1 cellular context compared by ENCODE assay signal in the genomic region with DNA sequence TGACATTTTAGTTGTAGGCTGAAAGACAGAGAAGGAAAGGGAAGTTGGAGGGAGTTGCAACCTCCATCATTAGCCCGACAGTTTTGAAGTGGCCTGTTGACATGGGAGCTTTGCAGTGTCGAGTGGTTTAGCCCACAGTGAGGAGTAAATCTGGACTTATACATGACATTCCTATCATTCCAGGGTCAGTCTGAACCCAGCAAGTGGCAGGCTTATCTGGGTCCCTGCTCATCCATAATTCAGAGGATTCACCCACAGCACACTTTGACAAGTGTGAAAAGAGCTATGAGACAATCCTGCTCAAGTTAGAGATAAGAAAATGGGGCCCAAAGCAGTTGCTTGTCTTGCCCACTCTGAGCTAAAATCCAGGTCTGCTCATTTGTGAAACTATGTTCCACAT.
TF ChIP-seq lines count a peak whose summit lies in the region.

No MANE protein-coding gene starts in this region.

TF ChIP-seq in GM23338, 12 proteins besides CTCF, POLR2A, EP300 and RAD21 (continued from another document):
- TF ChIP-seq, protein P1, sequence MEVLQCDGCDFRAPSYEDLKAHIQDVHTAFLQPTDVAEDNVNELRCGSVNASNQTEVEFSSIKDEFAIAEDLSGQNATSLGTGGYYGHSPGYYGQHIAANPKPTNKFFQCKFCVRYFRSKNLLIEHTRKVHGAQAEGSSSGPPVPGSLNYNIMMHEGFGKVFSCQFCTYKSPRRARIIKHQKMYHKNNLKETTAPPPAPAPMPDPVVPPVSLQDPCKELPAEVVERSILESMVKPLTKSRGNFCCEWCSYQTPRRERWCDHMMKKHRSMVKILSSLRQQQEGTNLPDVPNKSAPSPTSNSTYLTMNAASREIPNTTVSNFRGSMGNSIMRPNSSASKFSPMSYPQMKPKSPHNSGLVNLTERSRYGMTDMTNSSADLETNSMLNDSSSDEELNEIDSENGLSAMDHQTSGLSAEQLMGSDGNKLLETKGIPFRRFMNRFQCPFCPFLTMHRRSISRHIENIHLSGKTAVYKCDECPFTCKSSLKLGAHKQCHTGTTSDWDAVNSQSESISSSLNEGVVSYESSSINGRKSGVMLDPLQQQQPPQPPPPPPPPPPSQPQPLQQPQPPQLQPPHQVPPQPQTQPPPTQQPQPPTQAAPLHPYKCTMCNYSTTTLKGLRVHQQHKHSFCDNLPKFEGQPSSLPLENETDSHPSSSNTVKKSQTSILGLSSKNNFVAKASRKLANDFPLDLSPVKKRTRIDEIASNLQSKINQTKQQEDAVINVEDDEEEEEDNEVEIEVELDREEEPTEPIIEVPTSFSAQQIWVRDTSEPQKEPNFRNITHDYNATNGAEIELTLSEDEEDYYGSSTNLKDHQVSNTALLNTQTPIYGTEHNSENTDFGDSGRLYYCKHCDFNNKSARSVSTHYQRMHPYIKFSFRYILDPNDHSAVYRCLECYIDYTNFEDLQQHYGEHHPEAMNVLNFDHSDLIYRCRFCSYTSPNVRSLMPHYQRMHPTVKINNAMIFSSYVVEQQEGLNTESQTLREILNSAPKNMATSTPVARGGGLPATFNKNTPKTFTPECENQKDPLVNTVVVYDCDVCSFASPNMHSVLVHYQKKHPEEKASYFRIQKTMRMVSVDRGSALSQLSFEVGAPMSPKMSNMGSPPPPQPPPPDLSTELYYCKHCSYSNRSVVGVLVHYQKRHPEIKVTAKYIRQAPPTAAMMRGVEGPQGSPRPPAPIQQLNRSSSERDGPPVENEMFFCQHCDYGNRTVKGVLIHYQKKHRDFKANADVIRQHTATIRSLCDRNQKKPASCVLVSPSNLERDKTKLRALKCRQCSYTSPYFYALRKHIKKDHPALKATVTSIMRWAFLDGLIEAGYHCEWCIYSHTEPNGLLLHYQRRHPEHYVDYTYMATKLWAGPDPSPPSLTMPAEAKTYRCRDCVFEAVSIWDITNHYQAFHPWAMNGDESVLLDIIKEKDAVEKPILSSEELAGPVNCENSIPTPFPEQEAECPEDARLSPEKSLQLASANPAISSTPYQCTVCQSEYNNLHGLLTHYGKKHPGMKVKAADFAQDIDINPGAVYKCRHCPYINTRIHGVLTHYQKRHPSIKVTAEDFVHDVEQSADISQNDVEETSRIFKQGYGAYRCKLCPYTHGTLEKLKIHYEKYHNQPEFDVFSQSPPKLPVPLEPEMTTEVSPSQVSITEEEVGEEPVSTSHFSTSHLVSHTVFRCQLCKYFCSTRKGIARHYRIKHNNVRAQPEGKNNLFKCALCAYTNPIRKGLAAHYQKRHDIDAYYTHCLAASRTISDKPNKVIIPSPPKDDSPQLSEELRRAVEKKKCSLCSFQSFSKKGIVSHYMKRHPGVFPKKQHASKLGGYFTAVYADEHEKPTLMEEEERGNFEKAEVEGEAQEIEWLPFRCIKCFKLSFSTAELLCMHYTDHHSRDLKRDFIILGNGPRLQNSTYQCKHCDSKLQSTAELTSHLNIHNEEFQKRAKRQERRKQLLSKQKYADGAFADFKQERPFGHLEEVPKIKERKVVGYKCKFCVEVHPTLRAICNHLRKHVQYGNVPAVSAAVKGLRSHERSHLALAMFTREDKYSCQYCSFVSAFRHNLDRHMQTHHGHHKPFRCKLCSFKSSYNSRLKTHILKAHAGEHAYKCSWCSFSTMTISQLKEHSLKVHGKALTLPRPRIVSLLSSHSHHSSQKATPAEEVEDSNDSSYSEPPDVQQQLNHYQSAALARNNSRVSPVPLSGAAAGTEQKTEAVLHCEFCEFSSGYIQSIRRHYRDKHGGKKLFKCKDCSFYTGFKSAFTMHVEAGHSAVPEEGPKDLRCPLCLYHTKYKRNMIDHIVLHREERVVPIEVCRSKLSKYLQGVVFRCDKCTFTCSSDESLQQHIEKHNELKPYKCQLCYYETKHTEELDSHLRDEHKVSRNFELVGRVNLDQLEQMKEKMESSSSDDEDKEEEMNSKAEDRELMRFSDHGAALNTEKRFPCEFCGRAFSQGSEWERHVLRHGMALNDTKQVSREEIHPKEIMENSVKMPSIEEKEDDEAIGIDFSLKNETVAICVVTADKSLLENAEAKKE (CRISPR knock-in tag; IDR thresholded peaks at IDR 0.05) = no peak
- no peak for TF ChIP-seq CREB1 (CRISPR knock-in tag; IDR thresholded peaks at IDR 0.05; ENCODE audit: low read depth)
- no peak for TF ChIP-seq ZNF331 (CRISPR knock-in tag; IDR thresholded peaks at IDR 0.05; ENCODE audit: low read depth)
- TF ChIP-seq NANOG (IDR thresholded peaks at IDR 0.05; ENCODE audit: borderline replicate concordance) = no peak
- no peak for TF ChIP-seq ZNF114 (CRISPR knock-in tag; IDR thresholded peaks at IDR 0.05)
- no peak for TF ChIP-seq STAT1 (IDR thresholded peaks at IDR 0.05; ENCODE audit: unreplicated experiment)
- TF ChIP-seq, protein P2, sequence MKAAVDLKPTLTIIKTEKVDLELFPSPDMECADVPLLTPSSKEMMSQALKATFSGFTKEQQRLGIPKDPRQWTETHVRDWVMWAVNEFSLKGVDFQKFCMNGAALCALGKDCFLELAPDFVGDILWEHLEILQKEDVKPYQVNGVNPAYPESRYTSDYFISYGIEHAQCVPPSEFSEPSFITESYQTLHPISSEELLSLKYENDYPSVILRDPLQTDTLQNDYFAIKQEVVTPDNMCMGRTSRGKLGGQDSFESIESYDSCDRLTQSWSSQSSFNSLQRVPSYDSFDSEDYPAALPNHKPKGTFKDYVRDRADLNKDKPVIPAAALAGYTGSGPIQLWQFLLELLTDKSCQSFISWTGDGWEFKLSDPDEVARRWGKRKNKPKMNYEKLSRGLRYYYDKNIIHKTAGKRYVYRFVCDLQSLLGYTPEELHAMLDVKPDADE (IDR thresholded peaks at IDR 0.05) = no peak
- no peak for TF ChIP-seq JUNB (IDR thresholded peaks at IDR 0.05; ENCODE audit: unreplicated experiment)
- no peak for TF ChIP-seq EZH2phosphoT487 (IDR thresholded peaks at IDR 0.05; ENCODE audit: unreplicated experiment)
- TF ChIP-seq POLR2AphosphoS5 (IDR thresholded peaks at IDR 0.05; ENCODE audit: low read depth) = no peak
- TF ChIP-seq, protein P3, sequence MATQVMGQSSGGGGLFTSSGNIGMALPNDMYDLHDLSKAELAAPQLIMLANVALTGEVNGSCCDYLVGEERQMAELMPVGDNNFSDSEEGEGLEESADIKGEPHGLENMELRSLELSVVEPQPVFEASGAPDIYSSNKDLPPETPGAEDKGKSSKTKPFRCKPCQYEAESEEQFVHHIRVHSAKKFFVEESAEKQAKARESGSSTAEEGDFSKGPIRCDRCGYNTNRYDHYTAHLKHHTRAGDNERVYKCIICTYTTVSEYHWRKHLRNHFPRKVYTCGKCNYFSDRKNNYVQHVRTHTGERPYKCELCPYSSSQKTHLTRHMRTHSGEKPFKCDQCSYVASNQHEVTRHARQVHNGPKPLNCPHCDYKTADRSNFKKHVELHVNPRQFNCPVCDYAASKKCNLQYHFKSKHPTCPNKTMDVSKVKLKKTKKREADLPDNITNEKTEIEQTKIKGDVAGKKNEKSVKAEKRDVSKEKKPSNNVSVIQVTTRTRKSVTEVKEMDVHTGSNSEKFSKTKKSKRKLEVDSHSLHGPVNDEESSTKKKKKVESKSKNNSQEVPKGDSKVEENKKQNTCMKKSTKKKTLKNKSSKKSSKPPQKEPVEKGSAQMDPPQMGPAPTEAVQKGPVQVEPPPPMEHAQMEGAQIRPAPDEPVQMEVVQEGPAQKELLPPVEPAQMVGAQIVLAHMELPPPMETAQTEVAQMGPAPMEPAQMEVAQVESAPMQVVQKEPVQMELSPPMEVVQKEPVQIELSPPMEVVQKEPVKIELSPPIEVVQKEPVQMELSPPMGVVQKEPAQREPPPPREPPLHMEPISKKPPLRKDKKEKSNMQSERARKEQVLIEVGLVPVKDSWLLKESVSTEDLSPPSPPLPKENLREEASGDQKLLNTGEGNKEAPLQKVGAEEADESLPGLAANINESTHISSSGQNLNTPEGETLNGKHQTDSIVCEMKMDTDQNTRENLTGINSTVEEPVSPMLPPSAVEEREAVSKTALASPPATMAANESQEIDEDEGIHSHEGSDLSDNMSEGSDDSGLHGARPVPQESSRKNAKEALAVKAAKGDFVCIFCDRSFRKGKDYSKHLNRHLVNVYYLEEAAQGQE (IDR thresholded peaks at IDR 0.05; ENCODE audit: unreplicated experiment) = no peak
